In the genomic region with DNA sequence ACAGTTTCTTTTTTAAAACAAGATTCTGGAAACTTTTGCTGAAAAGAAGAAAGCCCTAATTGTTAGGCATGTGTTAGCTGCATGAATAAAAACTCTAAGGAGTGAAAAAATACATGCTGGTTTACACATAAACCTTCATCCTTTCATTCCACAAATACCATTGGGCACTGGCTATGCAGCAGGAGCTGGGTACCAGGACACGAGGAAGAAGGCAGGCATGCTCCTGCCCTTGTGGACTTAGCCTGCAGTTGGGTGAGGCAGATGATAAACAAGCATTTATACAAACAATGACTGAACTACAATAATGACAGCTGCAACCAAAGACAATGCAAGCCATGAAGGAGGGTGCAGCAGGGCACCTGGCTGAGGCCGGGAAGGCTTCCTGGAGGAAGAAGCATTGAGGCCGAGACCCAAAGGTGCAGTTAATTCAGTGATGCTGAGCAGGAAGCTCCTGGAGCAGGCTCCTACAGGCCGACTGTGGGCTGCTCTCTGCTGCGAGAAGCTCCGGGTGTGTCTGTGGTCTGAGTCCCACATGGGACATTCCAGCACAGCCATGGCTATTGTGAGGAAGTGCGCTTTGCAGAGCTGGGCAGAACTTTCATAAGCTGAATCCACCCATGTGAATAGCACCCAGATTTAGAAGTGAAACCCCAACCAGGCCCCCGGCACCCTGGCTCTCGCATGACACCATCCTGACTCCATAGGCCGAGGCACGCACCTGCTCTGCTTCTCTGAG, we compare ENCODE assay signal across 20 cellular contexts. TPM values are rescaled to one million over a fixed set of nuclear protein-coding genes. Genes with fewer than 3 reads are reported as not detected.
DNase-seq lines count a peak whose midpoint lies in the region; ATAC-seq and TF ChIP-seq lines count a peak whose summit lies in the region.
"Had no signal": no experiment of that assay in that cellular context is flagged by ENCODE, and none has a peak within 500 bp of the region (broad histone marks: within the 10 kb centered on the region; RNA-seq: fewer than 3 reads in every experiment).

No MANE protein-coding gene starts in this region.

- H3K27me3 ChIP-seq in BLaER1 treated with 17β-estradiol and CSF1 and Interleukin-3, amounts not matched to agents 10 nM and 100 nM = no peaks in the 10 kb centered on the region
- H3K27me3 ChIP-seq in HCT116 (ENCODE audit: insufficient read depth, low read length) (no peaks in the 10 kb centered on the region), Peyer's patch (no peaks in the 10 kb centered on the region)
- H3K27me3 ChIP-seq: body of pancreas, dorsolateral prefrontal cortex, vagina had no signal

- H3K9me2 ChIP-seq in HCT116 (ENCODE audit: insufficient read depth) = no peaks in the 10 kb centered on the region

- CTCF ChIA-PET in HCT116 (lab: Charles Lee) = no interaction called here

- H3K9me3 ChIP-seq in BLaER1 treated with 17β-estradiol and CSF1 and Interleukin-3, amounts not matched to agents 10 nM and 100 nM (replicated peaks in 1 of 11) = peaks cover 12 to 29% (median 21%) of the 10 kb centered on the region in 11 experiments
- H3K9me3 ChIP-seq in HCT116 (ENCODE audit: control insufficient read depth in 1 of 2, insufficient read depth in 1 of 2, low read depth in 1 of 2, low read length in 2 of 2) (no peaks in the 10 kb centered on the region), Peyer's patch (no peaks in the 10 kb centered on the region)

- TF ChIP-seq POLR2A in HCT116 (IDR thresholded peaks at IDR 0.05; ENCODE audit: borderline replicate concordance, extremely low read depth, insufficient read depth, insufficient read length) (no peak), Peyer's patch (IDR thresholded peaks at IDR 0.05) (no peak)

- no peak overlapping the region for H3K4me3 Mint-ChIP-seq in type B pancreatic cell

- RAD21 ChIA-PET in HCT116 (lab: Charles Lee; ENCODE audit: low non-redundant PET in 1 of 2, low total read pairs in 2 of 2, uncharacterized antibody in 2 of 2, unreplicated experiment in 2 of 2) = no interaction called here

- H2AFZ ChIP-seq in HCT116 (ENCODE audit: low read depth, low read length, poor library complexity, severe bottlenecking) = no peak overlapping the region
- H2AFZ ChIP-seq: parathyroid adenoma had no signal

- intact Hi-C loops in HCT116 (cut with micrococcal nuclease) = no loop called here

- peaks cover 9% of the 10 kb centered on the region for H3K9me3 Mint-ChIP-seq in type B pancreatic cell

- no peak overlapping the region for H3K27ac Mint-ChIP-seq in type B pancreatic cell

- H3K4me1 ChIP-seq in BLaER1 treated with 17β-estradiol and CSF1 and Interleukin-3, amounts not matched to agents 10 nM and 100 nM = peaks cover 21 to 28% (median 24%) of the 10 kb centered on the region in 10 experiments
- H3K4me1 ChIP-seq in HCT116 (ENCODE audit: control insufficient read depth in 1 of 2, insufficient read depth in 2 of 2, low read length in 2 of 2) (no peaks in the 10 kb centered on the region), Peyer's patch (no peaks in the 10 kb centered on the region)
- H3K4me1 ChIP-seq: body of pancreas, parathyroid adenoma, vagina had no signal

- H3K79me2 ChIP-seq in HCT116 (ENCODE audit: insufficient read depth, low read length) = no peaks in the 10 kb centered on the region
- H3K79me2 ChIP-seq: parathyroid adenoma had no signal

- peak overlapping the region in 2 of 11 experiments; percentile 14 to 19; a peak in 1 of 22 replicates for H3K27ac ChIP-seq in BLaER1 treated with 17β-estradiol and CSF1 and Interleukin-3, amounts not matched to agents 10 nM and 100 nM
- H3K27ac ChIP-seq in HCT116 (ENCODE audit: low read depth, low read length) (no peak overlapping the region), Peyer's patch (no peak overlapping the region)
- H3K27ac ChIP-seq: body of pancreas, dorsolateral prefrontal cortex, parathyroid adenoma, vagina, VCaP had no signal

- no TSS peak for BruUV-seq in HCT116 (replicated peaks; lab: Mats Ljungman, UMichigan)

- no peaks in the 10 kb centered on the region for H3K36me3 ChIP-seq in BLaER1 treated with 17β-estradiol and CSF1 and Interleukin-3, amounts not matched to agents 10 nM and 100 nM
- H3K36me3 ChIP-seq in HCT116 (ENCODE audit: control insufficient read depth in 1 of 2, insufficient read depth in 2 of 2, low read length in 2 of 2) (no peaks in the 10 kb centered on the region; a peak in 1 of 4 replicates), Peyer's patch (peaks cover 0 to 4% (median 0%) of the 10 kb centered on the region in 3 donors)
- H3K36me3 ChIP-seq: vagina had no signal

- POLR2A ChIA-PET in HCT116 (lab: Charles Lee) = no interaction called here

- H3K27me3 Mint-ChIP-seq in type B pancreatic cell = no peaks in the 10 kb centered on the region

- DNase-seq in HCT116 (ENCODE audit: low read depth, low spot score) = no peak
- DNase-seq in Peyer's patch = peak in 2 of 3 donors; percentile 12 to 39
- peak; percentile 18 for DNase-seq in medulla oblongata (ENCODE audit: extremely low spot score)
- DNase-seq in type B pancreatic cell (ENCODE audit: extremely low spot score, unreplicated experiment) = no peak
- DNase-seq in NCI-H2196 treated with DMSO at 0.1 percent for 48 hours (lab: John Stamatoyannopoulos, UW; ENCODE audit: unreplicated experiment) = no peak
- DNase-seq: activated naive CD4-positive, alpha-beta T cell; body of pancreas; HCEC 1CT; hypothalamus; NCI-H1092 treated with DMSO at 0.1 percent for 48 hours; stimulated activated CD4-positive, alpha-beta T cell treated with anti-CD3 and anti-CD28 coated beads, Interleukin-12 subunit alpha, Interleukin-12 subunit beta, amount 100 ng/mL, for 4 hours; SW 1271 had no signal

- H3K4me1 Mint-ChIP-seq in type B pancreatic cell (ENCODE audit: unreplicated experiment) = no peaks in the 10 kb centered on the region

- peaks cover 0 to 3% (median 0%) of the 10 kb centered on the region in 11 experiments; a peak in 1 of 22 replicates for H4K20me1 ChIP-seq in BLaER1 treated with 17β-estradiol and CSF1 and Interleukin-3, amounts not matched to agents 10 nM and 100 nM
- H4K20me1 ChIP-seq in HCT116 (ENCODE audit: insufficient read depth) = no peaks in the 10 kb centered on the region

- TF ChIP-seq RAD21 in HCT116 (IDR thresholded peaks at IDR 0.05; ENCODE audit: low read depth) = no peak

- no peak for TF ChIP-seq CTCF in HCT116 (IDR thresholded peaks at IDR 0.05 in 2 of 3, conservative IDR thresholded peaks at IDR 0.05 in 1 of 3; ENCODE audit: borderline replicate concordance in 1 of 3, insufficient read depth in 1 of 3, low read depth in 2 of 3, low read length in 2 of 3)
- no peak for TF ChIP-seq CTCF in Peyer's patch (IDR thresholded peaks at IDR 0.05)
- no peak for TF ChIP-seq CTCF in type B pancreatic cell (conservative IDR thresholded peaks at IDR 0.05)

- peaks cover 5% of the 10 kb centered on the region for H3K36me3 Mint-ChIP-seq in type B pancreatic cell

- H3K9ac ChIP-seq in BLaER1 treated with 17β-estradiol and CSF1 and Interleukin-3, amounts not matched to agents 10 nM and 100 nM = 0 out of 22 replicates have a peak overlapping the region, but pooled peaks of 1 of the 11 experiments have one; percentile 2
- no peak overlapping the region for H3K9ac ChIP-seq in HCT116 (ENCODE audit: low read length)
- H3K9ac ChIP-seq: parathyroid adenoma had no signal

- ATAC-seq in HCT116 (peak; percentile 46; the same call in 1 of the 2 replicates), HG03432 (IDR thresholded peaks at IDR 0.05; ENCODE audit: unreplicated experiment) (no peak), GM18498 (IDR thresholded peaks at IDR 0.05; ENCODE audit: unreplicated experiment) (no peak)
- ATAC-seq: body of pancreas, HepG2 had no signal

- peak overlapping the region; percentile 41 to 79 (median 64) for H3K4me2 ChIP-seq in BLaER1 treated with 17β-estradiol and CSF1 and Interleukin-3, amounts not matched to agents 10 nM and 100 nM
- no peak overlapping the region for H3K4me2 ChIP-seq in HCT116 (ENCODE audit: low read length)

- H3K4me3 ChIP-seq in BLaER1 treated with 17β-estradiol and CSF1 and Interleukin-3, amounts not matched to agents 10 nM and 100 nM = no peak overlapping the region
- no peak overlapping the region for H3K4me3 ChIP-seq in HCT116 (replicated peaks in 1 of 2; ENCODE audit: low read depth in 1 of 2, low read length in 2 of 2)
- H3K4me3 ChIP-seq in Peyer's patch = no peak overlapping the region
- H3K4me3 ChIP-seq: body of pancreas, dorsolateral prefrontal cortex, vagina had no signal

TF ChIP-seq in HCT116, 20 proteins besides CTCF, POLR2A, EP300 and RAD21 (continues in another document):
- TF ChIP-seq ZNF274 (IDR thresholded peaks at IDR 0.05; ENCODE audit: low read depth, low read length) = no peak
- TF ChIP-seq CEBPB (IDR thresholded peaks at IDR 0.05; ENCODE audit: low read depth) = no peak
- no peak for TF ChIP-seq CBX3 (IDR thresholded peaks at IDR 0.05; ENCODE audit: low read depth)
- no peak for TF ChIP-seq YY1 (IDR thresholded peaks at IDR 0.05; ENCODE audit: extremely low read depth, insufficient replicate concordance, low read depth, low read length)
- TF ChIP-seq, protein P1, sequence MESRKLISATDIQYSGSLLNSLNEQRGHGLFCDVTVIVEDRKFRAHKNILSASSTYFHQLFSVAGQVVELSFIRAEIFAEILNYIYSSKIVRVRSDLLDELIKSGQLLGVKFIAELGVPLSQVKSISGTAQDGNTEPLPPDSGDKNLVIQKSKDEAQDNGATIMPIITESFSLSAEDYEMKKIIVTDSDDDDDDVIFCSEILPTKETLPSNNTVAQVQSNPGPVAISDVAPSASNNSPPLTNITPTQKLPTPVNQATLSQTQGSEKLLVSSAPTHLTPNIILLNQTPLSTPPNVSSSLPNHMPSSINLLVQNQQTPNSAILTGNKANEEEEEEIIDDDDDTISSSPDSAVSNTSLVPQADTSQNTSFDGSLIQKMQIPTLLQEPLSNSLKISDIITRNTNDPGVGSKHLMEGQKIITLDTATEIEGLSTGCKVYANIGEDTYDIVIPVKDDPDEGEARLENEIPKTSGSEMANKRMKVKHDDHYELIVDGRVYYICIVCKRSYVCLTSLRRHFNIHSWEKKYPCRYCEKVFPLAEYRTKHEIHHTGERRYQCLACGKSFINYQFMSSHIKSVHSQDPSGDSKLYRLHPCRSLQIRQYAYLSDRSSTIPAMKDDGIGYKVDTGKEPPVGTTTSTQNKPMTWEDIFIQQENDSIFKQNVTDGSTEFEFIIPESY (IDR thresholded peaks at IDR 0.05; ENCODE audit: extremely low read depth, insufficient replicate concordance, low read length) = no peak
- TF ChIP-seq EGR1 (IDR thresholded peaks at IDR 0.05; ENCODE audit: low read depth) = no peak
- TF ChIP-seq SRF (IDR thresholded peaks at IDR 0.05; ENCODE audit: low read depth) = no peak
- no peak for TF ChIP-seq JUND (IDR thresholded peaks at IDR 0.05)
- TF ChIP-seq SIN3A (IDR thresholded peaks at IDR 0.05; ENCODE audit: low read depth) = no peak
- no peak for TF ChIP-seq ELF1 (IDR thresholded peaks at IDR 0.05; ENCODE audit: borderline replicate concordance, low read depth)
- no peak for TF ChIP-seq FOSL1 (IDR thresholded peaks at IDR 0.05; ENCODE audit: low read depth)

RNA-seq across cellular contexts. Expression of gene MXD4, which starts 44.0 kb away (rescaled TPM):
- 22.0 TPM for total RNA-seq in HCT116 (2021; ENCODE audit: unreplicated experiment)
- polyA plus RNA-seq in HCT116 (2012) = 16.4 and 18.9 TPM in 2 replicates
- total RNA-seq in Peyer's patch = 10 to 100 TPM; 28.9 to 52.5 (median 44.0) TPM
- 59.8 and 79.9 TPM in 2 replicates for total RNA-seq in type B pancreatic cell (ENCODE audit: low replicate concordance)

Comparison
In these comparisons a context has a peak if more than half of its experiments do, and no peak if none do; other contexts are left out.
1. DNase-seq: peak in Peyer's patch (2 of 3) and medulla oblongata (single experiment); none in HCT116 (single experiment), type B pancreatic cell (single experiment) and NCI-H2196 treated with DMSO at 0.1 percent for 48 hours (single experiment).